ENCODE assay signal across 9 cellular contexts in the genomic region with DNA sequence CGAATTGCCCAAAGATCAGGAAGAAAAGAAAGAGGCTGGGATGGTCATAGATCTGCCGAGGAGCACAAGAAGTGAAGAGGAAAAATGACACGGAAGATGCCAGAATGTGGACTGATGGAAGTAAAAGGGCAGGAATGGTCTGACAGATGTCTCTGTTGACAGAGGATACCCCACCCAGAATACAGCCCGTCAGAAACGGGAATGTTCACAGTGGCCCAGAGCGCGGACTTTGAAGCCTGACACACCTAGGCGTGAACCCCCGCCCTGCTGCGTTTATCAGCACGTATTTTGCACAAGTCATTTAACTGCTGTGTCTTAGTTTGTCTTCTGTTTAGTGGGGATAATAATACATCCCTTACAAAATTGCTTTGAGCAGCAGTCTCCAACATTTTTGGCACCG. TPM values are rescaled to one million over a fixed set of nuclear protein-coding genes. Genes with fewer than 3 reads are reported as not detected.
DNase-seq lines count a peak whose midpoint lies in the region; ATAC-seq, FAIRE-seq and TF ChIP-seq lines count a peak whose summit lies in the region.
"Had no signal": no experiment of that assay in that cellular context is flagged by ENCODE, and none has a peak within 500 bp of the region (broad histone marks: within the 10 kb centered on the region; RNA-seq: fewer than 3 reads in every experiment).

No MANE protein-coding gene starts in this region.

- no peaks in the 10 kb centered on the region for H3K9me3 Mint-ChIP-seq in activated CD4-positive, alpha-beta T cell treated with anti-CD3 and anti-CD28 coated beads, Interleukin-2, amount 10 ng/mL, durations not matched to agents 7 days and 5 days

- H3K27ac Mint-ChIP-seq in activated CD4-positive, alpha-beta T cell treated with anti-CD3 and anti-CD28 coated beads, Interleukin-2, amount 10 ng/mL, durations not matched to agents 7 days and 5 days: peak overlapping the region; percentile 43

- intact Hi-C loops in stomach (cut with DNase I; ENCODE audit: low total_unique reads): no loop called here

- H3K9me2 ChIP-seq in hepatocyte (replicated peaks; ENCODE audit: insufficient read depth): no peaks in the 10 kb centered on the region

- peak overlapping the region; percentile 82 for H3K4me2 ChIP-seq in hepatocyte

- POLR2A ChIA-PET in activated CD4-positive, alpha-beta T cell treated with anti-CD3 and anti-CD28 coated beads, Interleukin-2, amount 10 ng/mL, durations not matched to agents 7 days and 5 days (lab: Charles Lee): no interaction called here

- CTCF ChIA-PET in activated CD4-positive, alpha-beta T cell treated with anti-CD3 and anti-CD28 coated beads, Interleukin-2, amount 10 ng/mL, durations not matched to agents 7 days and 5 days (lab: Charles Lee): interaction anchor here (0.8 to 2.5 kb wide), 22 partner anchors 9 to 1074 kb away, joined by 3 to 16 read pairs (median 6); a partner anchor contains a TSS

- 77% methylated on average over 12 of the region's 12 CpGs for WGBS in hepatocyte (ENCODE audit: low lambda C conversion rate, missing lambda C conversion rate)
- 21 to 55% (median 36%) methylated on average over 12 of the region's 12 CpGs for WGBS in stomach, 5 donors

- peaks cover 16% of the 10 kb centered on the region for H3K4me1 Mint-ChIP-seq in activated CD4-positive, alpha-beta T cell treated with anti-CD3 and anti-CD28 coated beads, Interleukin-2, amount 10 ng/mL, durations not matched to agents 7 days and 5 days

- H3K36me3 ChIP-seq in WERI-Rb-1: no peaks in the 10 kb centered on the region
- H3K36me3 ChIP-seq in hepatocyte (replicated peaks; ENCODE audit: insufficient read depth, low read depth): no peaks in the 10 kb centered on the region
- no peaks in the 10 kb centered on the region for H3K36me3 ChIP-seq in stomach

- H3K27me3 ChIP-seq in WERI-Rb-1 (ENCODE audit: insufficient read depth, low read depth, severe bottlenecking) (no peaks in the 10 kb centered on the region), hepatocyte (no peaks in the 10 kb centered on the region), stomach (no peaks in the 10 kb centered on the region)

- H3K9me3 ChIP-seq in WERI-Rb-1 (ENCODE audit: severe bottlenecking) (no peaks in the 10 kb centered on the region), hepatocyte (ENCODE audit: low read depth) (no peaks in the 10 kb centered on the region), stomach (no peaks in the 10 kb centered on the region)

- H3K4me3 Mint-ChIP-seq in activated CD4-positive, alpha-beta T cell treated with anti-CD3 and anti-CD28 coated beads, Interleukin-2, amount 10 ng/mL, durations not matched to agents 7 days and 5 days: peak overlapping the region; percentile 67

- H3K27me3 Mint-ChIP-seq in activated CD4-positive, alpha-beta T cell treated with anti-CD3 and anti-CD28 coated beads, Interleukin-2, amount 10 ng/mL, durations not matched to agents 7 days and 5 days: peaks cover 4% of the 10 kb centered on the region

- peak overlapping the region; percentile 80 for H2AFZ ChIP-seq in hepatocyte

- no peak for FAIRE-seq in GM12892 (lab: Jason Lieb, UNC)

- no peaks in the 10 kb centered on the region for H4K20me1 ChIP-seq in hepatocyte (ENCODE audit: insufficient read depth, poor library complexity, severe bottlenecking)

- H3K27ac ChIP-seq in WERI-Rb-1 (peak overlapping the region; percentile 68), hepatocyte (peak overlapping the region; percentile 85), stomach (peak overlapping the region; percentile 79 to 92 (median 85))

- no peaks in the 10 kb centered on the region for H3K4me1 ChIP-seq in hepatocyte (ENCODE audit: insufficient read depth)
- H3K4me1 ChIP-seq in stomach: peaks cover 0 to 30% (median 16%) of the 10 kb centered on the region in 4 donors

- H3K4me3 ChIP-seq in WERI-Rb-1 (ENCODE audit: low read depth, low read length) (peak overlapping the region; percentile 44), hepatocyte (peak overlapping the region; percentile 15), stomach (peak overlapping the region; percentile 34 to 42 (median 38))

- no peak for DNase-seq in activated CD4-positive, alpha-beta T cell treated with anti-CD3 and anti-CD28 coated beads, Interleukin-2, amount 10 ng/mL, durations not matched to agents 7 days and 5 days
- no peak for DNase-seq in activated CD4-positive, alpha-beta T cell treated with anti-CD3 and anti-CD28 coated beads for 4 hours
- DNase-seq in WERI-Rb-1 (no peak), hepatocyte (ENCODE audit: low spot score) (peak; percentile 75), stomach (peak; percentile 65), GM12892 (ENCODE audit: insufficient read length) (no peak), inferior parietal cortex (ENCODE audit: extremely low spot score) (no peak)
- DNase-seq: SIG-M5 had no signal

- TF ChIP-seq POLR2A in stomach (IDR thresholded peaks at IDR 0.05) (no peak), GM12892 (IDR thresholded peaks at IDR 0.05; ENCODE audit: low read depth, low read length) (no peak)

- no peak for ATAC-seq in GM19324 (IDR thresholded peaks at IDR 0.05; ENCODE audit: low FRiP score, unreplicated experiment)

- TF ChIP-seq EP300 in stomach (IDR thresholded peaks at IDR 0.05): no peak

- no peaks in the 10 kb centered on the region for H3K36me3 Mint-ChIP-seq in activated CD4-positive, alpha-beta T cell treated with anti-CD3 and anti-CD28 coated beads, Interleukin-2, amount 10 ng/mL, durations not matched to agents 7 days and 5 days (ENCODE audit: low read depth)

- no peaks in the 10 kb centered on the region for H3K79me2 ChIP-seq in hepatocyte

- TF ChIP-seq CTCF in WERI-Rb-1 (IDR thresholded peaks at IDR 0.05; ENCODE audit: low read depth, low read length) (no peak), hepatocyte (IDR thresholded peaks at IDR 0.05; ENCODE audit: poor library complexity) (no peak), stomach (IDR thresholded peaks at IDR 0.05) (no peak)

RNA-seq across cellular contexts. Expression of a gene that starts 27.1 kb away (rescaled TPM):
- total RNA-seq in activated CD4-positive, alpha-beta T cell treated with anti-CD3 and anti-CD28 coated beads, Interleukin-2, amount 10 ng/mL, durations not matched to agents 7 days and 5 days: 100 to 1,000 TPM in 1 of 2 experiments, 10 to 100 TPM in 1; 98.1 to 106 TPM
- total RNA-seq in hepatocyte: 129 and 146 TPM in 2 replicates
- 342 and 373 TPM in 2 replicates for polyA plus RNA-seq in hepatocyte
- 100 to 1,000 TPM in 1 of 5 donors, 10 to 100 TPM in 2, 1 to 10 TPM in 2; 2.9 to 186 (median 24.6) TPM for total RNA-seq in stomach
- polyA plus RNA-seq in stomach: 100 to 1,000 TPM in 2 of 3 donors, 10 to 100 TPM in 1; 25.8 to 139 (median 104) TPM
- polyA plus RNA-seq in GM12892 (2012; ENCODE audit: missing spikeins): 97.8 TPM

Comparison
In these comparisons a context has a peak if more than half of its experiments do, and no peak if none do; other contexts are left out.
1. DNase-seq: peak in hepatocyte (single experiment) and stomach (single experiment); none in activated CD4-positive, alpha-beta T cell treated with anti-CD3 and anti-CD28 coated beads, Interleukin-2, amount 10 ng/mL, durations not matched to agents 7 days and 5 days (single experiment), activated CD4-positive, alpha-beta T cell treated with anti-CD3 and anti-CD28 coated beads for 4 hours (0 of 2), WERI-Rb-1 (single experiment), GM12892 (single experiment) and inferior parietal cortex (single experiment).
2. Peak in every context shown above with its lines, with median percentiles within 50 percentile points of each other: H3K27ac ChIP-seq and H3K4me3 ChIP-seq.